Comparison of ENCODE assay signal across 9 cellular contexts in genomic region chr1:184483101-184483813, GRCh38.
A peak's percentile ranks its signal among the peaks of the same experiment; 100 is the strongest.
DNase-seq lines count a peak whose midpoint lies in the region; ATAC-seq and TF ChIP-seq lines count a peak whose summit lies in the region.
"Had no signal": no experiment of that assay in that cellular context is flagged by ENCODE, and none has a peak within 500 bp of the region (broad histone marks: within the 10 kb centered on the region; RNA-seq: fewer than 3 reads in every experiment).

No MANE protein-coding gene starts in this region.

- H3K9me3 Mint-ChIP-seq in HFFc6, result no peaks in the 10 kb centered on the region

- no peak for TF ChIP-seq EP300 in stomach (IDR thresholded peaks at IDR 0.05)

- DNase-seq in HFFc6 (peak; percentile 45), adipocyte (ENCODE audit: low read depth) (peak; percentile 25), right cardiac atrium (peak; percentile 39 to 68 (median 56)), stomach (peak; percentile 68), NCI-H2029 (lab: John Stamatoyannopoulos, UW) (no peak), NCI-H2227 treated with DMSO at 0.1 percent for 48 hours (lab: John Stamatoyannopoulos, UW) (no peak)
- no peak for DNase-seq in stimulated activated naive CD8-positive, alpha-beta T cell treated with anti-CD3 and anti-CD28 coated beads, Interleukin-15, Interleukin-2, amounts not matched to agents 100 U/mL and 50 U/mL, for 24 hours
- DNase-seq: NCI-H524 had no signal

- H3K36me3 ChIP-seq in adipocyte (ENCODE audit: control insufficient read depth, insufficient read depth, low read length, severe bottlenecking) (peaks cover 8% of the 10 kb centered on the region), stomach (peaks cover 0 to 6% (median 0%) of the 10 kb centered on the region in 4 donors)

- WGBS in right cardiac atrium, result 40% methylated on average over 3 of the region's 3 CpGs
- WGBS in stomach, 5 donors, result 28 to 38% (median 30%) methylated on average over 3 of the region's 3 CpGs

- H3K27ac Mint-ChIP-seq in HFFc6, result peak overlapping the region; percentile 60

- TF ChIP-seq CTCF in HFFc6 (IDR thresholded peaks at IDR 0.05) (peak; percentile 54), stomach (IDR thresholded peaks at IDR 0.05) (peak in 1 of 7 experiments; percentile 8)

- no peaks in the 10 kb centered on the region for H3K27me3 ChIP-seq in adipocyte (replicated peaks; ENCODE audit: control insufficient read depth, insufficient read depth, low read length)
- no peaks in the 10 kb centered on the region for H3K27me3 ChIP-seq in right cardiac atrium (ENCODE audit: control insufficient read depth, insufficient read depth)
- H3K27me3 ChIP-seq in stomach, result no peaks in the 10 kb centered on the region

- intact Hi-C loops in right cardiac atrium (cut with DNase I) (loop anchor here in 2 of 4 donors (10.0 kb wide), 2 partner anchors 88 to 98 kb away; partner anchors contain the start of gene C1orf21 (in 1 of the 2)), stomach (cut with DNase I; ENCODE audit: low total_unique reads) (no loop called here)

- H3K4me3 ChIP-seq in adipocyte (ENCODE audit: low read length), result peak overlapping the region; percentile 57
- no peak overlapping the region for H3K4me3 ChIP-seq in right cardiac atrium (ENCODE audit: low read length)
- no peak overlapping the region for H3K4me3 ChIP-seq in stomach

- H3K9me3 ChIP-seq in adipocyte (ENCODE audit: control insufficient read depth, low read length) (no peaks in the 10 kb centered on the region), right cardiac atrium (ENCODE audit: control insufficient read depth, low read length) (no peaks in the 10 kb centered on the region), stomach (no peaks in the 10 kb centered on the region)

- TF ChIP-seq POLR2A in stomach (IDR thresholded peaks at IDR 0.05), result no peak

- H3K9ac ChIP-seq in adipocyte (ENCODE audit: low read length), result no peak overlapping the region

- no peaks in the 10 kb centered on the region for H3K27me3 Mint-ChIP-seq in HFFc6 (ENCODE audit: insufficient read depth)

- no peaks in the 10 kb centered on the region for H3K36me3 Mint-ChIP-seq in HFFc6 (ENCODE audit: low read depth)

- no peak overlapping the region for H3K4me3 Mint-ChIP-seq in HFFc6

- peak overlapping the region; percentile 85 for H3K27ac ChIP-seq in right cardiac atrium (ENCODE audit: low read length)
- peak overlapping the region; percentile 70 to 84 (median 78) for H3K27ac ChIP-seq in stomach

- H3K4me1 Mint-ChIP-seq in HFFc6 (ENCODE audit: low read depth), result peaks cover 38% of the 10 kb centered on the region

- ATAC-seq in right cardiac atrium, result peak; percentile 45 to 71
- ATAC-seq in stimulated activated naive CD8-positive, alpha-beta T cell treated with anti-CD3 and anti-CD28 coated beads, Interleukin-15, Interleukin-2, amounts not matched to agents 100 U/mL and 50 U/mL, for 24 hours, result no peak
- no peak for ATAC-seq in GM18870 (IDR thresholded peaks at IDR 0.05; ENCODE audit: unreplicated experiment)

- H3K4me1 ChIP-seq in adipocyte (ENCODE audit: control insufficient read depth, insufficient read depth, low read length), result peaks cover 50% of the 10 kb centered on the region
- peaks cover 43% of the 10 kb centered on the region for H3K4me1 ChIP-seq in right cardiac atrium (ENCODE audit: control insufficient read depth, insufficient read depth, low read length)
- H3K4me1 ChIP-seq in stomach, result peaks cover 38 to 82% (median 68%) of the 10 kb centered on the region in 4 donors

Comparison
In these comparisons a context has a peak if more than half of its experiments do, and no peak if none do; other contexts are left out.
1. DNase-seq: peak in HFFc6 (single experiment), adipocyte (single experiment), right cardiac atrium (3 of 3) and stomach (single experiment); none in stimulated activated naive CD8-positive, alpha-beta T cell treated with anti-CD3 and anti-CD28 coated beads, Interleukin-15, Interleukin-2, amounts not matched to agents 100 U/mL and 50 U/mL, for 24 hours (single experiment), NCI-H2029 (single experiment) and NCI-H2227 treated with DMSO at 0.1 percent for 48 hours (single experiment).
2. ATAC-seq: peak in right cardiac atrium (2 of 2); none in stimulated activated naive CD8-positive, alpha-beta T cell treated with anti-CD3 and anti-CD28 coated beads, Interleukin-15, Interleukin-2, amounts not matched to agents 100 U/mL and 50 U/mL, for 24 hours (single experiment) and GM18870 (single experiment).